In the genomic region with DNA sequence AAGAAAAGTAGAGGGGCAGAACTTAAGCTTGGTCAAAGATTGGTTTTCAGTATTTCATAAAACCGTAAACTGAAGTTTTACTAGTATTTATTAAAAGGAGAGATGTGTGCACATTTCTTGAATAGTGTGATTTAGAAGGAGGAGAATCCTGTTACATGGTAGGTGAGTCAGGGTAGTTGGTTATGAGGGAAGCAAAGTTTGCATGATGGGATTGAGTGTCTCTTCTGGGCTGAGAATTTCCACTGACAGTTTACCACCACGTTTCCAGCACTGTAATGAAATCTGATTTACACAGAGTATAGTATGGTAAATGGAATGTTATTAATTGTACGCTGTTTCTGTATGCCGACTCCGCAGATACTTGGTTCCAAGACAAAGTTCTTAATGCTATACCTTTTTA, we compare ENCODE assay signal across 8 cellular contexts. TPM values are rescaled to one million over a fixed set of nuclear protein-coding genes. Genes with fewer than 3 reads are reported as not detected.
DNase-seq lines count a peak whose midpoint lies in the region; ATAC-seq and TF ChIP-seq lines count a peak whose summit lies in the region.

No MANE protein-coding gene starts in this region.

- H3K27me3 Mint-ChIP-seq in naive thymus-derived CD4-positive, alpha-beta T cell, result peaks cover 34 to 70% (median 36%) of the 10 kb centered on the region in 5 donors

- H3K4me1 ChIP-seq in KMS-11 (ENCODE audit: low read depth, poor library complexity, severe bottlenecking), result peaks cover 25% of the 10 kb centered on the region
- H3K4me1 ChIP-seq in naive thymus-derived CD4-positive, alpha-beta T cell (ENCODE audit: control insufficient read depth in 2 of 2, insufficient read depth in 2 of 2, low read length in 2 of 2), result peaks cover 9% of the 10 kb centered on the region in 2 donors

- no peaks in the 10 kb centered on the region for H3K9me3 ChIP-seq in naive thymus-derived CD4-positive, alpha-beta T cell (ENCODE audit: control insufficient read depth in 2 of 3, low read length in 3 of 3)

- peak overlapping the region in 3 of 9 donors; percentile 56 to 79 (median 71) for H3K27ac Mint-ChIP-seq in naive thymus-derived CD4-positive, alpha-beta T cell

- DNase-seq in AG08396 (ENCODE audit: low spot score), result peak; percentile 10
- no peak for DNase-seq in dorsolateral prefrontal cortex
- DNase-seq in naive thymus-derived CD4-positive, alpha-beta T cell, result no peak
- no peak for DNase-seq in KG1 (lab: John Stamatoyannopoulos, UW)
- no peak for DNase-seq in SK-N-DZ (ENCODE audit: low spot score)

- H4K20me1 ChIP-seq in KMS-11 (ENCODE audit: insufficient read depth), result no peaks in the 10 kb centered on the region

- POLR2A ChIA-PET in naive thymus-derived CD4-positive, alpha-beta T cell (lab: Charles Lee), result interaction anchor here (0.7 kb wide), 1 partner anchor 240 kb away, joined by 4 read pairs; no protein-coding TSS in a partner anchor

- peak overlapping the region; percentile 88 to 98 (median 92) for H3K4me3 Mint-ChIP-seq in naive thymus-derived CD4-positive, alpha-beta T cell

- H3K27me3 ChIP-seq in KMS-11 (ENCODE audit: insufficient read depth, low read depth) (no peaks in the 10 kb centered on the region), dorsolateral prefrontal cortex (no peaks in the 10 kb centered on the region)
- peaks cover 0 to 6% of the 10 kb centered on the region in 2 donors for H3K27me3 ChIP-seq in naive thymus-derived CD4-positive, alpha-beta T cell (ENCODE audit: control insufficient read depth in 2 of 2, insufficient read depth in 2 of 2, low read length in 2 of 2)

- CTCF ChIA-PET in naive thymus-derived CD4-positive, alpha-beta T cell (lab: Charles Lee), result interaction anchor here (0.5 kb wide), 1 partner anchor 901 kb away, joined by 3 read pairs; no protein-coding TSS in a partner anchor

- no peak overlapping the region for H3K27ac ChIP-seq in KMS-11
- peak overlapping the region in 6 of 59 donors; percentile 92 to 96 (median 95) for H3K27ac ChIP-seq in dorsolateral prefrontal cortex
- H3K27ac ChIP-seq in naive thymus-derived CD4-positive, alpha-beta T cell (ENCODE audit: low read depth, low read length), result no peak overlapping the region

- intact Hi-C loops in dorsolateral prefrontal cortex (cut with DNase I), result loop anchor here in 1 of 2 donors (10.0 kb wide), 1 partner anchor 1528 kb away; no protein-coding TSS in a partner anchor
- intact Hi-C loops in naive thymus-derived CD4-positive, alpha-beta T cell (cut with micrococcal nuclease), result loop anchor here (5.0 to 10.0 kb wide), 7 partner anchors 179 to 1489 kb away; a partner anchor contains a TSS

- H2AFZ ChIP-seq in KMS-11 (ENCODE audit: low read depth), result peak overlapping the region; percentile 91; the same call in 1 of the 2 replicates

- H3K36me3 ChIP-seq in KMS-11 (ENCODE audit: insufficient read depth), result no peaks in the 10 kb centered on the region
- H3K36me3 ChIP-seq in naive thymus-derived CD4-positive, alpha-beta T cell (ENCODE audit: control insufficient read depth in 2 of 3, insufficient read depth in 3 of 3, low read length in 3 of 3), result no peaks in the 10 kb centered on the region

- no peak overlapping the region for H3K4me3 ChIP-seq in KMS-11 (IDR thresholded peaks at IDR 0.05; ENCODE audit: insufficient read depth, low read depth, low read length)
- H3K4me3 ChIP-seq in dorsolateral prefrontal cortex, result peak overlapping the region; percentile 16 to 95 (median 86)
- H3K4me3 ChIP-seq in naive thymus-derived CD4-positive, alpha-beta T cell (ENCODE audit: low read length), result peak overlapping the region; percentile 76

- peaks cover 24 to 34% (median 26%) of the 10 kb centered on the region in 7 donors for H3K4me1 Mint-ChIP-seq in naive thymus-derived CD4-positive, alpha-beta T cell

- no peaks in the 10 kb centered on the region for H3K9me3 Mint-ChIP-seq in naive thymus-derived CD4-positive, alpha-beta T cell

- H3K4me2 ChIP-seq in KMS-11, result peak overlapping the region; percentile 76

- H3K79me2 ChIP-seq in KMS-11 (ENCODE audit: insufficient read depth, low read depth), result peaks cover 19% of the 10 kb centered on the region; the same call in 1 of the 2 replicates

- peak overlapping the region; percentile 74 for H3K9ac ChIP-seq in KMS-11

- no peak for ATAC-seq in naive thymus-derived CD4-positive, alpha-beta T cell
- ATAC-seq in HG02798 (IDR thresholded peaks at IDR 0.05; ENCODE audit: poor library complexity, unreplicated experiment), result no peak
- no peak for ATAC-seq in GM21526 (IDR thresholded peaks at IDR 0.05; ENCODE audit: low FRiP score, unreplicated experiment)

- no peaks in the 10 kb centered on the region for H3K36me3 Mint-ChIP-seq in naive thymus-derived CD4-positive, alpha-beta T cell

- TF ChIP-seq CTCF in KMS-11 (conservative IDR thresholded peaks at IDR 0.05; ENCODE audit: low read depth, low read length) (no peak), dorsolateral prefrontal cortex (IDR thresholded peaks at IDR 0.05 in 54 of 56, conservative IDR thresholded peaks at IDR 0.05 in 2 of 56; ENCODE audit: low read depth in 1 of 56, partially characterized antibody in 56 of 56) (no peak)

RNA-seq across cellular contexts. Expression of a gene that starts 1.6 kb away (rescaled TPM):
- total RNA-seq in dorsolateral prefrontal cortex, result 10 to 100 TPM; 24.6 to 52.7 (median 35.0) TPM
- 1 to 10 TPM; 2.4 to 7.2 (median 4.6) TPM for total RNA-seq in naive thymus-derived CD4-positive, alpha-beta T cell
- polyA plus RNA-seq in naive thymus-derived CD4-positive, alpha-beta T cell, result under 1 TPM; 0.66 to 0.98 TPM
- polyA plus RNA-seq in SK-N-DZ (2014; cell fraction: cytosol; rRNA removed), result 10.8 and 14.0 TPM in 2 replicates
- polyA plus RNA-seq in SK-N-DZ (2014; cell fraction: nucleus; rRNA removed), result 6.9 and 8.5 TPM in 2 replicates
